Comparison of ENCODE assay signal across 23 cellular contexts in the genomic region with DNA sequence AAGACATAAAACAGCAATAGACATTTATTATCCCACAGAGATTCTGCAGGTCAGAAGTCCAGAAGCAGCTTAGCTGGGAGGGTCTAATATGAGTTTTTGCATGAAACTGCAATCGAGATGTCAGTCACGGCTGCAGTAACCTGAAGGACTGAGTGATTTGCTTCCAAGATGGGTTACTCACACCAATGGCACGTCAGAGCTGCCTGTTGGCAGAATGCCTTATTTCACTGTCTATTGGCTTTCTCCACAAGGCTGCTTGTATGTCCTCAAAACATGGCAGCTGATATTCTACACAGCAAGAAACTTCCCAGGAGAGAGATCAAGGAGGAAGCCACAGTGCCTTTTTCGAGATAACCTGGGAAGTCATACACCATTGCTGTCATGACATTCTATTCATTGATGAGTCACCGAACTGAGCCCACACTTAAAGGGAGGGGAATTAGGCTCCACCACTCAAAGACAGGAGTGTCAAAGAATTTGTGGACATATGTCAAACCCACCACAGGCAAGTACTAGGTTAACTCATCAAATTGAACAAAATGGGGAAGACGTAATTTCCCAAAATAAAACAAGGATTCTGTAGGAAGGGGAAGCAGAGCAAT.
DNase-seq lines count a peak whose midpoint lies in the region; TF ChIP-seq lines count a peak whose summit lies in the region.
"Had no signal": no experiment of that assay in that cellular context is flagged by ENCODE, and none has a peak within 500 bp of the region (broad histone marks: within the 10 kb centered on the region; RNA-seq: fewer than 3 reads in every experiment).

No MANE protein-coding gene starts in this region.

- no peak overlapping the region for H3K4me3 ChIP-seq in fibroblast of lung (replicated peaks in 1 of 4; ENCODE audit: control extremely low read depth in 1 of 4, insufficient read depth in 1 of 4, low read depth in 3 of 4, low read length in 4 of 4)
- no peak overlapping the region for H3K4me3 ChIP-seq in retinal pigment epithelial cell (ENCODE audit: low read length)
- H3K4me3 ChIP-seq: body of pancreas, heart left ventricle, lung, tibial artery had no signal

- H3K4me2 ChIP-seq in fibroblast of lung (ENCODE audit: extremely low read depth, insufficient read depth, low read length): no peak overlapping the region

- DNase-seq in HS-27A (ENCODE audit: low read depth) (peak; percentile 51), amniotic epithelial cell (ENCODE audit: low read depth) (peak; percentile 18), fibroblast of lung (ENCODE audit: low read depth in 2 of 2) (peak; percentile 9 to 79), retinal pigment epithelial cell (ENCODE audit: low read depth) (peak; percentile 68), substantia nigra (lab: John Stamatoyannopoulos, UW) (no peak), NK-92 (lab: John Stamatoyannopoulos, UW; ENCODE audit: unreplicated experiment) (no peak)
- no peak for DNase-seq in activated T-cell treated with anti-CD3 and anti-CD28 coated beads, Interleukin-2, amount 50 U/mL, for 24 hours
- no peak for DNase-seq in activated naive CD4-positive, alpha-beta T cell treated with Interleukin-2 at 50 U/mL for 16 hours
- DNase-seq: activated B cell treated with CpG ODN at 0.5 μM for 24 hours; activated CD4-positive, alpha-beta memory T cell treated with anti-CD3 and anti-CD28 coated beads, Interleukin-2, amount 10 ng/mL, durations not matched to agents 7 days and 5 days; activated naive CD4-positive, alpha-beta T cell treated with anti-CD3 and anti-CD28 coated beads, Interleukin-2, amount 10 ng/mL, durations not matched to agents 7 days and 5 days; activated T-cell treated with anti-CD3 and anti-CD28 coated beads, Interleukin-2, amount 50 U/mL, for 1 hour; body of pancreas; DMS79 treated with DMSO at 0.1 percent for 48 hours; heart left ventricle; immature natural killer cell; NCI-H1105 treated with DMSO at 0.1 percent for 48 hours; NCI-H526; stimulated activated naive CD4-positive, alpha-beta T cell treated with Interleukin-2 at 50 U/mL for 16 hours; T-helper 2 cell; tibial artery had no signal

- H2AFZ ChIP-seq in fibroblast of lung (ENCODE audit: low read length): no peak overlapping the region

- H3K36me3 ChIP-seq in fibroblast of lung (ENCODE audit: control insufficient read depth, insufficient read depth, low read length): no peaks in the 10 kb centered on the region
- H3K36me3 ChIP-seq: heart left ventricle, tibial artery had no signal

- no peak overlapping the region for H3K27ac Mint-ChIP-seq in activated T-cell treated with anti-CD3 and anti-CD28 coated beads, Interleukin-2, amount 50 U/mL, for 24 hours
- H3K27ac Mint-ChIP-seq: activated B cell treated with CpG ODN at 0.5 μM for 24 hours; activated CD4-positive, alpha-beta memory T cell treated with anti-CD3 and anti-CD28 coated beads, Interleukin-2, amount 10 ng/mL, durations not matched to agents 7 days and 5 days; activated naive CD4-positive, alpha-beta T cell treated with anti-CD3 and anti-CD28 coated beads, Interleukin-2, amount 10 ng/mL, durations not matched to agents 7 days and 5 days; immature natural killer cell had no signal

- no peaks in the 10 kb centered on the region for H3K27me3 Mint-ChIP-seq in activated T-cell treated with anti-CD3 and anti-CD28 coated beads, Interleukin-2, amount 50 U/mL, for 24 hours
- H3K27me3 Mint-ChIP-seq: activated B cell treated with CpG ODN at 0.5 μM for 24 hours; activated CD4-positive, alpha-beta memory T cell treated with anti-CD3 and anti-CD28 coated beads, Interleukin-2, amount 10 ng/mL, durations not matched to agents 7 days and 5 days; activated naive CD4-positive, alpha-beta T cell treated with anti-CD3 and anti-CD28 coated beads, Interleukin-2, amount 10 ng/mL, durations not matched to agents 7 days and 5 days had no signal

- no peak overlapping the region for H3K27ac ChIP-seq in fibroblast of lung (ENCODE audit: insufficient read depth, low read length)
- no peak overlapping the region for H3K27ac ChIP-seq in substantia nigra (ENCODE audit: low read depth, low read length, poor library complexity, severe bottlenecking)
- H3K27ac ChIP-seq: body of pancreas, epithelial cell of prostate, heart left ventricle, tibial artery had no signal

- no peaks in the 10 kb centered on the region for H4K20me1 ChIP-seq in fibroblast of lung (ENCODE audit: control insufficient read depth, extremely low read depth, insufficient read depth, low read length)

- H3K4me3 Mint-ChIP-seq in activated T-cell treated with anti-CD3 and anti-CD28 coated beads, Interleukin-2, amount 50 U/mL, for 24 hours: no peak overlapping the region
- H3K4me3 Mint-ChIP-seq: activated B cell treated with CpG ODN at 0.5 μM for 24 hours; activated CD4-positive, alpha-beta memory T cell treated with anti-CD3 and anti-CD28 coated beads, Interleukin-2, amount 10 ng/mL, durations not matched to agents 7 days and 5 days; activated naive CD4-positive, alpha-beta T cell treated with anti-CD3 and anti-CD28 coated beads, Interleukin-2, amount 10 ng/mL, durations not matched to agents 7 days and 5 days; immature natural killer cell had no signal

- no peaks in the 10 kb centered on the region for H3K27me3 ChIP-seq in fibroblast of lung (ENCODE audit: control insufficient read depth, insufficient read depth, low read length)
- H3K27me3 ChIP-seq: body of pancreas, tibial artery had no signal

- no peaks in the 10 kb centered on the region for H3K79me2 ChIP-seq in fibroblast of lung (ENCODE audit: control insufficient read depth, insufficient read depth, low read length)

- H3K9me3 Mint-ChIP-seq in activated T-cell treated with anti-CD3 and anti-CD28 coated beads, Interleukin-2, amount 50 U/mL, for 24 hours: no peaks in the 10 kb centered on the region
- H3K9me3 Mint-ChIP-seq: activated naive CD4-positive, alpha-beta T cell treated with anti-CD3 and anti-CD28 coated beads, Interleukin-2, amount 10 ng/mL, durations not matched to agents 7 days and 5 days had no signal

- H3K4me1 Mint-ChIP-seq in activated T-cell treated with anti-CD3 and anti-CD28 coated beads, Interleukin-2, amount 50 U/mL, for 24 hours (ENCODE audit: low read depth): no peaks in the 10 kb centered on the region
- H3K4me1 Mint-ChIP-seq: activated B cell treated with CpG ODN at 0.5 μM for 24 hours; activated CD4-positive, alpha-beta memory T cell treated with anti-CD3 and anti-CD28 coated beads, Interleukin-2, amount 10 ng/mL, durations not matched to agents 7 days and 5 days; activated naive CD4-positive, alpha-beta T cell treated with anti-CD3 and anti-CD28 coated beads, Interleukin-2, amount 10 ng/mL, durations not matched to agents 7 days and 5 days; immature natural killer cell had no signal

- TF ChIP-seq CTCF in fibroblast of lung (conservative IDR thresholded peaks at IDR 0.05 in 1 of 2, IDR thresholded peaks at IDR 0.05 in 1 of 2; ENCODE audit: low read depth in 1 of 2, low read length in 2 of 2) (no peak), retinal pigment epithelial cell (conservative IDR thresholded peaks at IDR 0.05; ENCODE audit: low read depth, low read length) (no peak)

- H3K9me3 ChIP-seq in fibroblast of lung (ENCODE audit: control insufficient read depth, insufficient read depth, low read depth, low read length): no peaks in the 10 kb centered on the region
- H3K9me3 ChIP-seq: body of pancreas, heart left ventricle, tibial artery had no signal

- no peaks in the 10 kb centered on the region for H3K4me1 ChIP-seq in fibroblast of lung (ENCODE audit: control insufficient read depth, extremely low read depth, insufficient read depth, low read length)
- H3K4me1 ChIP-seq: body of pancreas, heart left ventricle, tibial artery had no signal

- no peaks in the 10 kb centered on the region for H3K36me3 Mint-ChIP-seq in activated T-cell treated with anti-CD3 and anti-CD28 coated beads, Interleukin-2, amount 50 U/mL, for 24 hours (ENCODE audit: low read depth)
- H3K36me3 Mint-ChIP-seq: activated naive CD4-positive, alpha-beta T cell treated with anti-CD3 and anti-CD28 coated beads, Interleukin-2, amount 10 ng/mL, durations not matched to agents 7 days and 5 days; immature natural killer cell had no signal

- no peak overlapping the region for H3K9ac ChIP-seq in fibroblast of lung (ENCODE audit: insufficient read depth, low read length)

Comparison
In these comparisons a context has a peak if more than half of its experiments do, and no peak if none do; other contexts are left out.
1. DNase-seq: peak in HS-27A (single experiment), amniotic epithelial cell (single experiment), fibroblast of lung (2 of 2) and retinal pigment epithelial cell (single experiment); none in activated T-cell treated with anti-CD3 and anti-CD28 coated beads, Interleukin-2, amount 50 U/mL, for 24 hours (single experiment), activated naive CD4-positive, alpha-beta T cell treated with Interleukin-2 at 50 U/mL for 16 hours (single experiment), substantia nigra (0 of 49) and NK-92 (single experiment).